Comparison of ENCODE assay signal across 15 cellular contexts in genomic region chr1:185568155-185569123, GRCh38.
DNase-seq lines count a peak whose midpoint lies in the region; ATAC-seq and TF ChIP-seq lines count a peak whose summit lies in the region.
"Had no signal": no experiment of that assay in that cellular context is flagged by ENCODE, and none has a peak within 500 bp of the region (broad histone marks: within the 10 kb centered on the region; RNA-seq: fewer than 3 reads in every experiment).

No MANE protein-coding gene starts in this region.

- H3K4me1 ChIP-seq in osteoblast (ENCODE audit: insufficient read depth, low read length): peaks cover 27% of the 10 kb centered on the region

- peak; percentile 25 for DNase-seq in SIG-M5 treated with dmso at 0.1 percent for 504 hours (lab: John Stamatoyannopoulos, UW; ENCODE audit: unreplicated experiment)
- DNase-seq in SIG-M5 (lab: John Stamatoyannopoulos, UW): no peak
- peak; percentile 46 for DNase-seq in M059J (ENCODE audit: low read depth)
- DNase-seq in osteoblast (ENCODE audit: insufficient read length, low spot score, missing footprints): no peak
- DNase-seq: activated B cell treated with CpG ODN at 0.5 μM for 24 hours; dorsolateral prefrontal cortex; left ventricle myocardium superior; ovary; stimulated activated naive B cell treated with anti-CD40 and anti-IgM and Interleukin-4, amounts not matched to agents 10 μg/mL and 1 μg/mL and 100 μg/mL, for 72 hours had no signal

- H3K4me1 Mint-ChIP-seq in activated naive CD8-positive, alpha-beta T cell (ENCODE audit: low read depth): peaks cover 71% of the 10 kb centered on the region

- no peaks in the 10 kb centered on the region for H4K20me1 ChIP-seq in osteoblast (ENCODE audit: insufficient read depth, low read length)

- ATAC-seq in GM21723 (IDR thresholded peaks at IDR 0.05; ENCODE audit: unreplicated experiment): no peak
- ATAC-seq in GM18870 (IDR thresholded peaks at IDR 0.05; ENCODE audit: unreplicated experiment): no peak
- no peak for ATAC-seq in GM19467 (IDR thresholded peaks at IDR 0.05; ENCODE audit: unreplicated experiment)
- ATAC-seq: left ventricle myocardium superior; stimulated activated naive B cell treated with anti-CD40 and anti-IgM and Interleukin-4, amounts not matched to agents 10 μg/mL and 1 μg/mL and 100 μg/mL, for 72 hours had no signal

- H3K27me3 ChIP-seq in osteoblast (ENCODE audit: insufficient read depth, low read length): no peaks in the 10 kb centered on the region
- H3K27me3 ChIP-seq: dorsolateral prefrontal cortex, ovary had no signal

- no peak overlapping the region for H3K4me2 ChIP-seq in osteoblast (ENCODE audit: insufficient read depth, low read length)

- peak overlapping the region; percentile 40 for H3K4me3 Mint-ChIP-seq in activated naive CD8-positive, alpha-beta T cell
- H3K4me3 Mint-ChIP-seq: activated B cell treated with CpG ODN at 0.5 μM for 24 hours; stimulated activated naive B cell treated with anti-CD40 and anti-IgM and Interleukin-4, amounts not matched to agents 10 μg/mL and 1 μg/mL and 100 μg/mL, for 72 hours had no signal

- no peaks in the 10 kb centered on the region for H3K9me3 ChIP-seq in osteoblast (ENCODE audit: low read depth, low read length)
- H3K9me3 ChIP-seq: ovary had no signal

- peaks cover 3% of the 10 kb centered on the region for H3K9me3 Mint-ChIP-seq in activated naive CD8-positive, alpha-beta T cell (ENCODE audit: low read depth)
- H3K9me3 Mint-ChIP-seq: activated B cell treated with CpG ODN at 0.5 μM for 24 hours had no signal

- H3K27me3 Mint-ChIP-seq in activated naive CD8-positive, alpha-beta T cell: no peaks in the 10 kb centered on the region
- H3K27me3 Mint-ChIP-seq: activated B cell treated with CpG ODN at 0.5 μM for 24 hours; stimulated activated naive B cell treated with anti-CD40 and anti-IgM and Interleukin-4, amounts not matched to agents 10 μg/mL and 1 μg/mL and 100 μg/mL, for 72 hours had no signal

- no peaks in the 10 kb centered on the region for H3K79me2 ChIP-seq in osteoblast (ENCODE audit: insufficient read depth, low read length)

- H3K36me3 ChIP-seq in osteoblast (ENCODE audit: insufficient read depth, low read length): no peaks in the 10 kb centered on the region
- H3K36me3 ChIP-seq: ovary had no signal

- H3K4me3 ChIP-seq in osteoblast (ENCODE audit: insufficient read depth, low read length): no peak overlapping the region
- H3K4me3 ChIP-seq: dorsolateral prefrontal cortex, ovary had no signal

- TF ChIP-seq CTCF in osteoblast (IDR thresholded peaks at IDR 0.05; ENCODE audit: extremely low read depth, low read depth, low read length): no peak

- H3K36me3 Mint-ChIP-seq in activated naive CD8-positive, alpha-beta T cell: peaks cover 3% of the 10 kb centered on the region
- H3K36me3 Mint-ChIP-seq: stimulated activated naive B cell treated with anti-CD40 and anti-IgM and Interleukin-4, amounts not matched to agents 10 μg/mL and 1 μg/mL and 100 μg/mL, for 72 hours had no signal

- peak overlapping the region; percentile 90 for H3K27ac Mint-ChIP-seq in activated naive CD8-positive, alpha-beta T cell
- H3K27ac Mint-ChIP-seq: stimulated activated naive B cell treated with anti-CD40 and anti-IgM and Interleukin-4, amounts not matched to agents 10 μg/mL and 1 μg/mL and 100 μg/mL, for 72 hours had no signal

- H3K27ac ChIP-seq in osteoblast (ENCODE audit: low read depth, low read length): peak overlapping the region; percentile 1
- H3K27ac ChIP-seq: 22Rv1, dorsolateral prefrontal cortex, ovary, RWPE1 had no signal

- no peak overlapping the region for H2AFZ ChIP-seq in osteoblast (ENCODE audit: low read length)

Comparison
In these comparisons a context has a peak if more than half of its experiments do, and no peak if none do; other contexts are left out.
1. DNase-seq: peak in SIG-M5 treated with dmso at 0.1 percent for 504 hours (single experiment) and M059J (single experiment); none in SIG-M5 (single experiment) and osteoblast (single experiment).